18 cellular contexts compared by ENCODE assay signal in genomic region chr12:65946821-65947220, GRCh38.
"Had no signal": no experiment of that assay in that cellular context is flagged by ENCODE, and none has a peak within 500 bp of the region (broad histone marks: within the 10 kb centered on the region; RNA-seq: fewer than 3 reads in every experiment).

No MANE protein-coding gene starts in this region.

- H3K36me3 Mint-ChIP-seq: activated naive CD8-positive, alpha-beta T cell treated with anti-CD3 and anti-CD28 coated beads for 36 hours; naive thymus-derived CD8-positive, alpha-beta T cell had no signal

- H3K27me3 ChIP-seq: sigmoid colon, testis had no signal

- H3K4me3 ChIP-seq: left ventricle myocardium inferior, sigmoid colon, stomach, testis, upper lobe of right lung had no signal

- H3K27ac ChIP-seq: left ventricle myocardium inferior, sigmoid colon, stomach, testis, upper lobe of right lung had no signal

- H3K4me1 Mint-ChIP-seq: activated B cell treated with CpG ODN at 0.5 μM for 24 hours; activated naive CD8-positive, alpha-beta T cell treated with anti-CD3 and anti-CD28 coated beads for 36 hours; naive thymus-derived CD8-positive, alpha-beta T cell had no signal

- H3K9me3 ChIP-seq: left ventricle myocardium inferior, sigmoid colon, stomach, testis, upper lobe of right lung had no signal

- DNase-seq: activated B cell treated with CpG ODN at 0.5 μM for 24 hours; activated CD4-positive, alpha-beta T cell treated with anti-CD3 and anti-CD28 coated beads for 48 hours; activated CD8-positive, alpha-beta memory T cell treated with anti-CD3 and anti-CD28 coated beads, Interleukin-2, amount 50 U/mL, for 4 hours; activated CD8-positive, alpha-beta T cell treated with anti-CD3 and anti-CD28 coated beads, Interleukin-2, amount 10 ng/mL, durations not matched to agents 7 days and 5 days; activated gamma-delta T cell; activated naive CD8-positive, alpha-beta T cell treated with anti-CD3 and anti-CD28 coated beads for 36 hours; activated T-cell treated with anti-CD3 and anti-CD28 coated beads, Interleukin-2, amount 50 U/mL, for 72 hours; anterior cingulate cortex; endodermal cell; hippocampal formation; left ventricle myocardium inferior; naive thymus-derived CD8-positive, alpha-beta T cell; sigmoid colon; stimulated activated CD4-positive, alpha-beta T cell treated with anti-CD3 and anti-CD28 coated beads, Interleukin-1b, Interleukin-23, amount 100 ng/mL, for 48 hours; stomach; T-helper 2 cell; testis; upper lobe of right lung had no signal

- H3K9me3 Mint-ChIP-seq: activated B cell treated with CpG ODN at 0.5 μM for 24 hours; activated naive CD8-positive, alpha-beta T cell treated with anti-CD3 and anti-CD28 coated beads for 36 hours; activated T-cell treated with anti-CD3 and anti-CD28 coated beads, Interleukin-2, amount 50 U/mL, for 72 hours; endodermal cell; naive thymus-derived CD8-positive, alpha-beta T cell had no signal

- ATAC-seq: activated CD8-positive, alpha-beta T cell treated with anti-CD3 and anti-CD28 coated beads, Interleukin-2, amount 10 ng/mL, durations not matched to agents 7 days and 5 days; activated T-cell treated with anti-CD3 and anti-CD28 coated beads, Interleukin-2, amount 50 U/mL, for 72 hours; naive thymus-derived CD8-positive, alpha-beta T cell; upper lobe of right lung had no signal

- H3K36me3 ChIP-seq: left ventricle myocardium inferior, sigmoid colon, stomach, upper lobe of right lung had no signal

- H3K27ac Mint-ChIP-seq: activated B cell treated with CpG ODN at 0.5 μM for 24 hours; activated CD8-positive, alpha-beta T cell treated with anti-CD3 and anti-CD28 coated beads, Interleukin-2, amount 10 ng/mL, durations not matched to agents 7 days and 5 days; activated naive CD8-positive, alpha-beta T cell treated with anti-CD3 and anti-CD28 coated beads for 36 hours; activated T-cell treated with anti-CD3 and anti-CD28 coated beads, Interleukin-2, amount 50 U/mL, for 72 hours; endodermal cell; naive thymus-derived CD8-positive, alpha-beta T cell had no signal

- H3K4me3 Mint-ChIP-seq: activated B cell treated with CpG ODN at 0.5 μM for 24 hours; activated CD8-positive, alpha-beta T cell treated with anti-CD3 and anti-CD28 coated beads, Interleukin-2, amount 10 ng/mL, durations not matched to agents 7 days and 5 days; activated naive CD8-positive, alpha-beta T cell treated with anti-CD3 and anti-CD28 coated beads for 36 hours; activated T-cell treated with anti-CD3 and anti-CD28 coated beads, Interleukin-2, amount 50 U/mL, for 72 hours; endodermal cell; naive thymus-derived CD8-positive, alpha-beta T cell had no signal
